ENCODE assay signal across 8 cellular contexts in the genomic region with DNA sequence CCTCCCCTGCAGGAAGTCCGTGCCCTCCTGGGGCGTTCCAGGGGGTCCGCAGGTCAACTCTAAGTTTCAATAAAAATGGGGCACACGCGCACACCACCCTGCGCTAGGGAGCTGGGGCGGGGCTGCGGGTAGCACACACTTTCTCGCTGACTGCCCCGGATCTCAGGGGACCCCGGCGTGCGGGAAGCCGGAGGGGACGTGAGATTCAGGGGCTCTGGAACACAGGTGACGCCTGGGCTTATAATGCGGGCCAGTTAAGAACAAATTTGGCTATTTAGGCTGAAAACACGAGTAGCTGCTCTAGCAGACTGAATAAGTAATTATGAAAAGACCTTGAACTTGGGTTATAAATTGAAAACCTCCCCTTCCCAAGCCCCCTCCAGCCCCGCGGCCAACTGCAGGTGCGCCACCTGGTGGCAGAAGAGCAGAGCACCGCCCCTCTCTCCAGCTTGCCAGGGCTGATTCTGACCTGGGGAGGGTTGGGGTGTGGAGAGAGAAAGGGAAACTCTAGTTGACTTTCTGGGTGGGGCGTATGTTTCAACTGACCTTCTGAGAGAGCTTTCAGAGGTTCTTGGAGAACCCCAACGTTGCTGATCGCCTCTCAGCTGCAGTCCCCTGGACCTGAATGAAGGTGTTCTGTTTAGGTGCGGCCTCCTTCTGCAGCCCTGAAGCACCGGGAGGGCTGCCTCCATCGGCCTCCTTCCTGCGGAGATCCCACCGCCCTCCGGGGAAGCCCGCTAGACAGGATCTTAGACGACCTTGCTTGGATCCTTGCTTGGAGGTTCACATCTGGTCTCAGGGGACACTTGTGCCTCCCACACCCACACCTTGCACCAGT.
A peak's percentile ranks its signal among the peaks of the same experiment; 100 is the strongest.
DNase-seq lines count a peak whose midpoint lies in the region; TF ChIP-seq lines count a peak whose summit lies in the region.

No MANE protein-coding gene starts in this region.

- TF ChIP-seq CTCF in HEK293 (tag by site-specific recombination; IDR thresholded peaks at IDR 0.05) (peak; percentile 62), fibroblast of lung (conservative IDR thresholded peaks at IDR 0.05 in 1 of 2, IDR thresholded peaks at IDR 0.05 in 1 of 2; ENCODE audit: low read depth in 1 of 2, low read length in 2 of 2) (peak; percentile 84 to 87), parathyroid adenoma (IDR thresholded peaks at IDR 0.05) (peak; percentile 89)

- H3K4me3 ChIP-seq in HEK293 (ENCODE audit: low read depth, low read length) (no peak overlapping the region), fibroblast of lung (replicated peaks in 1 of 4; ENCODE audit: control extremely low read depth in 1 of 4, insufficient read depth in 1 of 4, low read depth in 3 of 4, low read length in 4 of 4) (no peak overlapping the region), parathyroid adenoma (ENCODE audit: low read depth, low read length) (no peak overlapping the region)

- CTCF ChIA-PET in HEK293 (lab: Yijun Ruan, JAX), result interaction anchor here (0.6 to 2.0 kb wide), 32 partner anchors 8 to 582 kb away, joined by 3 to 16 read pairs (median 4); no protein-coding TSS in a partner anchor

- H4K20me1 ChIP-seq in fibroblast of lung (ENCODE audit: control insufficient read depth, extremely low read depth, insufficient read depth, low read length), result no peaks in the 10 kb centered on the region

- H3K79me2 ChIP-seq in fibroblast of lung (ENCODE audit: control insufficient read depth, insufficient read depth, low read length) (no peaks in the 10 kb centered on the region), parathyroid adenoma (no peaks in the 10 kb centered on the region)

- H3K27ac ChIP-seq in HEK293 (ENCODE audit: extremely low read depth, low read depth, low read length) (no peak overlapping the region), fibroblast of lung (ENCODE audit: insufficient read depth, low read length) (no peak overlapping the region), parathyroid adenoma (no peak overlapping the region)

- POLR2A ChIA-PET in HEK293 (lab: Yijun Ruan, JAX), result no interaction called here

- H3K9me3 ChIP-seq in HEK293 (ENCODE audit: control insufficient read depth, insufficient read depth, low read depth, low read length), result no peaks in the 10 kb centered on the region
- no peaks in the 10 kb centered on the region for H3K9me3 ChIP-seq in fibroblast of lung (ENCODE audit: control insufficient read depth, insufficient read depth, low read depth, low read length)
- no peaks in the 10 kb centered on the region for H3K9me3 ChIP-seq in parathyroid adenoma (ENCODE audit: control insufficient read depth, low read length)

- peak; percentile 10 for DNase-seq in G401 (ENCODE audit: low spot score)
- peak; percentile 56 for DNase-seq in NCI-H2171 (lab: John Stamatoyannopoulos, UW)
- DNase-seq in activated CD8-positive, alpha-beta memory T cell treated with anti-CD3 and anti-CD28 coated beads, Interleukin-2, amount 50 U/mL, for 48 hours, result peak; percentile 86
- DNase-seq in fibroblast of lung (ENCODE audit: low read depth in 2 of 2), result no peak
- DNase-seq in NCI-H2029 (lab: John Stamatoyannopoulos, UW), result no peak
- DNase-seq in DMS114 treated with DMSO at 0.1 percent for 48 hours (lab: John Stamatoyannopoulos, UW; ENCODE audit: unreplicated experiment), result no peak

- H3K4me2 ChIP-seq in fibroblast of lung (ENCODE audit: extremely low read depth, insufficient read depth, low read length) (no peak overlapping the region), parathyroid adenoma (ENCODE audit: low read length) (no peak overlapping the region)

- no peak overlapping the region for H3K9ac ChIP-seq in fibroblast of lung (ENCODE audit: insufficient read depth, low read length)
- no peak overlapping the region for H3K9ac ChIP-seq in parathyroid adenoma

- peaks cover 2% of the 10 kb centered on the region; the same call in 1 of the 2 replicates for H3K4me1 ChIP-seq in HEK293 (ENCODE audit: control insufficient read depth, insufficient read depth, low read length)
- no peaks in the 10 kb centered on the region for H3K4me1 ChIP-seq in fibroblast of lung (ENCODE audit: control insufficient read depth, extremely low read depth, insufficient read depth, low read length)
- peaks cover 2% of the 10 kb centered on the region for H3K4me1 ChIP-seq in parathyroid adenoma

- no peak overlapping the region for H2AFZ ChIP-seq in fibroblast of lung (ENCODE audit: low read length)
- H2AFZ ChIP-seq in parathyroid adenoma, result peak overlapping the region; percentile 56

- in situ Hi-C loops in G401 (cut with HindIII; ENCODE audit: low sequenced_read_pairs), result no loop called here

- peaks cover 0 to 3% of the 10 kb centered on the region in 2 experiments; a peak in 1 of 3 replicates for H3K36me3 ChIP-seq in HEK293 (ENCODE audit: control insufficient read depth in 2 of 2, insufficient read depth in 1 of 2, low read length in 2 of 2)
- H3K36me3 ChIP-seq in fibroblast of lung (ENCODE audit: control insufficient read depth, insufficient read depth, low read length), result no peaks in the 10 kb centered on the region
- H3K36me3 ChIP-seq in parathyroid adenoma (ENCODE audit: control insufficient read depth, insufficient read depth, low read length), result no peaks in the 10 kb centered on the region

- H3K27me3 ChIP-seq in fibroblast of lung (ENCODE audit: control insufficient read depth, insufficient read depth, low read length) (peaks cover 3% of the 10 kb centered on the region), parathyroid adenoma (ENCODE audit: control insufficient read depth, insufficient read depth, low read length) (no peaks in the 10 kb centered on the region)

TF ChIP-seq in HEK293, 187 proteins besides CTCF, POLR2A, EP300 and RAD21:
- TF ChIP-seq KLF1 (tag by site-specific recombination; IDR thresholded peaks at IDR 0.05) (peak; percentile 66; the same call in 1 of the 2 replicates), GLIS1 (tag by site-specific recombination; IDR thresholded peaks at IDR 0.05) (peak; percentile 64), GLIS2 (tag by site-specific recombination; IDR thresholded peaks at IDR 0.05) (peak; percentile 42; the same call in 1 of the 2 replicates), ZIC2 (tag by site-specific recombination; IDR thresholded peaks at IDR 0.05) (0 out of 2 replicates have a peak, but pooled peaks have one; percentile 5), ZNF76 (tag by site-specific recombination; IDR thresholded peaks at IDR 0.05; ENCODE audit: borderline replicate concordance, low read depth) (no peak), ZFHX2 (tag by site-specific recombination; conservative IDR thresholded peaks at IDR 0.05) (0 out of 2 replicates have a peak, but pooled peaks have one; percentile 12), ZNF654 (tag by site-specific recombination; IDR thresholded peaks at IDR 0.05; ENCODE audit: low read depth) (peak; percentile 56), YY1 (tag by site-specific recombination; IDR thresholded peaks at IDR 0.05) (no peak), PATZ1 (tag by site-specific recombination; IDR thresholded peaks at IDR 0.05) (peak; percentile 66)

Comparison
In these comparisons a context has a peak if more than half of its experiments do, and no peak if none do; other contexts are left out.
1. DNase-seq: peak in G401 (single experiment), NCI-H2171 (single experiment) and activated CD8-positive, alpha-beta memory T cell treated with anti-CD3 and anti-CD28 coated beads, Interleukin-2, amount 50 U/mL, for 48 hours (single experiment); none in fibroblast of lung (0 of 2), NCI-H2029 (single experiment) and DMS114 treated with DMSO at 0.1 percent for 48 hours (single experiment).
2. Peak in every context shown above with its lines, with median percentiles within 50 percentile points of each other: CTCF ChIP-seq.